9 cellular contexts compared by ENCODE assay signal in the genomic region with DNA sequence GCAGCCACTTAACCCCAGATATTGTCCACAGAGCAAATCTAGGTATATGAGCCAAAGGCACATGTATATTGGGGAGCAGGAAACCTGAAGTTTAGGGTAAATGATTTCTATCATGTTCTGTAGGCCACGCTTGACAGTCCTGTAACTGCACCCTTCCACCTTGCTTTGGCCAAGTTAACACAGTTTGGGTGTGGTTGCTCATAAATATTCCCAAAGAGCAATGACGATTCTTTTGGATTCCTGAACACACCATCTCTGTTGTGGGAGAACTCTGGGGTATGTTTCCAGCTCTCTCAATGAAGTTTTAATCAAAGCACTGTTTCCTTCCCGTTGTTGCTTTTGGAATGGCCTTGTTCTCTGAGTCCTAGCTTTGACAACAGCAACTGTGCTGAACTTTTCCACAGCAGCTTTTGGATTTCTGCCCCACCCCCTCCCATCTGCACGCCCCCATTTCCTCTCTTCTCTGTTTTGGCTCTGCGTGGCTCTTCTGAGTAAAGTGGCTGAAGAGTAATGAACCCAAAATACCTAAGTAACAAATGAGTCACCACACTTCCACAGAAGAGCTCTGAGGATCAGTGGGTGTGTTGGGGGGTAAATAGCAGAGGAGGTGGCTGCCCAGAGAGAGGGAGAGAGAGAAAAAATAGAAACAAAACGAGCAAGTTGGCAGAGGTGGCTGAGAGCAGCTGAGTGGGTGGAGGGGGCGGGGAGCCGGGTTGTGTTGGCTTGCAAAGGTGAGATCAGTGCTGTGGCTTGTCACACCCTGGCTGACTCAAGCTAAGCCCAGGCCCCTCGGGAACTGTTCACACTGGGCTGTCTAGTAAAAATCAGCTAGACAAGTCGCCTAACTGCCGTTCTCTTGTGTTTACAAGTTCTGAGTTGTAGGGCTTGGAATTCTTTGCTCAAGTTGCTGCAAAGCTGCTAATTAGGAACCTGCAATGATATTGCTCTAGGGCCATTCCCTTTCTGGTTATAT. TPM values are rescaled to one million over a fixed set of nuclear protein-coding genes. Genes with fewer than 3 reads are reported as not detected.
DNase-seq lines count a peak whose midpoint lies in the region; ATAC-seq, FAIRE-seq and TF ChIP-seq lines count a peak whose summit lies in the region.
"Had no signal": no experiment of that assay in that cellular context is flagged by ENCODE, and none has a peak within 500 bp of the region (broad histone marks: within the 10 kb centered on the region; RNA-seq: fewer than 3 reads in every experiment).

No MANE protein-coding gene starts in this region.

- peak; percentile 79 for DNase-seq in activated CD4-positive, CD25-positive, alpha-beta regulatory T cell treated with anti-CD3 and anti-CD28 coated beads, Interleukin-2, amount 50 U/mL, for 72 hours
- no peak for DNase-seq in chondrocyte (ENCODE audit: low spot score)
- DNase-seq in right lobe of liver: peak; percentile 60 to 82 (median 69)
- DNase-seq in stimulated activated CD4-positive, alpha-beta T cell treated with anti-CD3 and anti-CD28 coated beads, Interleukin-4, amount 100 ng/mL, for 48 hours (ENCODE audit: low read depth in 2 of 2): peak; percentile 88 to 97
- no peak for DNase-seq in NCI-H510A (lab: John Stamatoyannopoulos, UW)

- TF ChIP-seq CTCF in chondrocyte (IDR thresholded peaks at IDR 0.05): no peak
- TF ChIP-seq CTCF in right lobe of liver (IDR thresholded peaks at IDR 0.05): no peak

- H3K27me3 Mint-ChIP-seq in chondrocyte (ENCODE audit: low read depth): no peaks in the 10 kb centered on the region

- TF ChIP-seq EP300 in Ishikawa (IDR thresholded peaks at IDR 0.05; ENCODE audit: borderline replicate concordance): peak; percentile 32; the same call in 1 of the 2 replicates

- H3K27ac Mint-ChIP-seq in chondrocyte (ENCODE audit: unreplicated experiment): peak overlapping the region; percentile 85

- H3K27me3 ChIP-seq in right lobe of liver: no peaks in the 10 kb centered on the region

- no peaks in the 10 kb centered on the region for H3K36me3 Mint-ChIP-seq in chondrocyte (ENCODE audit: low read depth)

- H3K4me1 Mint-ChIP-seq in chondrocyte (ENCODE audit: low read depth): peaks cover 21% of the 10 kb centered on the region

- H3K36me3 ChIP-seq in right lobe of liver: no peaks in the 10 kb centered on the region

- H3K27ac ChIP-seq in right lobe of liver: peak overlapping the region; percentile 31 to 63 (median 45)

- FAIRE-seq in G401.6 (lab: Jason Lieb, UNC): peak; percentile 98
- FAIRE-seq: islet of Langerhans had no signal

- H3K9me3 ChIP-seq in right lobe of liver: no peaks in the 10 kb centered on the region

- WGBS in right lobe of liver (ENCODE audit: insufficient coverage, low coverage, low lambda C conversion rate, missing lambda C conversion rate): 14% methylated on average over 9 of the region's 11 CpGs

- no peaks in the 10 kb centered on the region for H3K9me3 Mint-ChIP-seq in chondrocyte (ENCODE audit: low read depth)

- H3K4me3 ChIP-seq in right lobe of liver: no peak overlapping the region

- TF ChIP-seq POLR2A in right lobe of liver (IDR thresholded peaks at IDR 0.05): no peak

- intact Hi-C loops in right lobe of liver (cut with DNase I): no loop called here

- H3K4me3 Mint-ChIP-seq in chondrocyte (ENCODE audit: unreplicated experiment): peak overlapping the region; percentile 40

- no peak for TF ChIP-seq RAD21 in Ishikawa (IDR thresholded peaks at IDR 0.05; ENCODE audit: low read depth)

- H3K4me1 ChIP-seq in right lobe of liver: peaks cover 0 to 3% (median 0%) of the 10 kb centered on the region in 4 donors

- peak; percentile 79 for ATAC-seq in GM21737 (IDR thresholded peaks at IDR 0.05; ENCODE audit: unreplicated experiment)
- ATAC-seq in right lobe of liver: peak; percentile 81 to 94 (median 86)

TF ChIP-seq in Ishikawa, 13 proteins besides CTCF, POLR2A, EP300 and RAD21:
- TF ChIP-seq CEBPB (IDR thresholded peaks at IDR 0.05) (no peak), TAF1 (IDR thresholded peaks at IDR 0.05; ENCODE audit: low read depth) (no peak), NFIC (IDR thresholded peaks at IDR 0.05) (peak; percentile 81), EGR1 (IDR thresholded peaks at IDR 0.05) (peak; percentile 93), TEAD4 (IDR thresholded peaks at IDR 0.05) (peak; percentile 30; the same call in 1 of the 2 replicates), CREB1 (IDR thresholded peaks at IDR 0.05; ENCODE audit: low read depth) (no peak), YY1 (IDR thresholded peaks at IDR 0.05; ENCODE audit: low read depth) (no peak), ZBTB7A (IDR thresholded peaks at IDR 0.05; ENCODE audit: low read depth) (no peak), TCF12 (IDR thresholded peaks at IDR 0.05; ENCODE audit: low read depth) (peak; percentile 36; the same call in 1 of the 2 replicates), FOXM1 (IDR thresholded peaks at IDR 0.05; ENCODE audit: borderline replicate concordance, low read depth) (no peak)
- TF ChIP-seq, protein P1, sequence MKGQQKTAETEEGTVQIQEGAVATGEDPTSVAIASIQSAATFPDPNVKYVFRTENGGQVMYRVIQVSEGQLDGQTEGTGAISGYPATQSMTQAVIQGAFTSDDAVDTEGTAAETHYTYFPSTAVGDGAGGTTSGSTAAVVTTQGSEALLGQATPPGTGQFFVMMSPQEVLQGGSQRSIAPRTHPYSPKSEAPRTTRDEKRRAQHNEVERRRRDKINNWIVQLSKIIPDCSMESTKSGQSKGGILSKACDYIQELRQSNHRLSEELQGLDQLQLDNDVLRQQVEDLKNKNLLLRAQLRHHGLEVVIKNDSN (IDR thresholded peaks at IDR 0.05): no peak
- TF ChIP-seq, protein P2, sequence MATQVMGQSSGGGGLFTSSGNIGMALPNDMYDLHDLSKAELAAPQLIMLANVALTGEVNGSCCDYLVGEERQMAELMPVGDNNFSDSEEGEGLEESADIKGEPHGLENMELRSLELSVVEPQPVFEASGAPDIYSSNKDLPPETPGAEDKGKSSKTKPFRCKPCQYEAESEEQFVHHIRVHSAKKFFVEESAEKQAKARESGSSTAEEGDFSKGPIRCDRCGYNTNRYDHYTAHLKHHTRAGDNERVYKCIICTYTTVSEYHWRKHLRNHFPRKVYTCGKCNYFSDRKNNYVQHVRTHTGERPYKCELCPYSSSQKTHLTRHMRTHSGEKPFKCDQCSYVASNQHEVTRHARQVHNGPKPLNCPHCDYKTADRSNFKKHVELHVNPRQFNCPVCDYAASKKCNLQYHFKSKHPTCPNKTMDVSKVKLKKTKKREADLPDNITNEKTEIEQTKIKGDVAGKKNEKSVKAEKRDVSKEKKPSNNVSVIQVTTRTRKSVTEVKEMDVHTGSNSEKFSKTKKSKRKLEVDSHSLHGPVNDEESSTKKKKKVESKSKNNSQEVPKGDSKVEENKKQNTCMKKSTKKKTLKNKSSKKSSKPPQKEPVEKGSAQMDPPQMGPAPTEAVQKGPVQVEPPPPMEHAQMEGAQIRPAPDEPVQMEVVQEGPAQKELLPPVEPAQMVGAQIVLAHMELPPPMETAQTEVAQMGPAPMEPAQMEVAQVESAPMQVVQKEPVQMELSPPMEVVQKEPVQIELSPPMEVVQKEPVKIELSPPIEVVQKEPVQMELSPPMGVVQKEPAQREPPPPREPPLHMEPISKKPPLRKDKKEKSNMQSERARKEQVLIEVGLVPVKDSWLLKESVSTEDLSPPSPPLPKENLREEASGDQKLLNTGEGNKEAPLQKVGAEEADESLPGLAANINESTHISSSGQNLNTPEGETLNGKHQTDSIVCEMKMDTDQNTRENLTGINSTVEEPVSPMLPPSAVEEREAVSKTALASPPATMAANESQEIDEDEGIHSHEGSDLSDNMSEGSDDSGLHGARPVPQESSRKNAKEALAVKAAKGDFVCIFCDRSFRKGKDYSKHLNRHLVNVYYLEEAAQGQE (IDR thresholded peaks at IDR 0.05; ENCODE audit: low read depth): no peak
- TF ChIP-seq, protein P3, sequence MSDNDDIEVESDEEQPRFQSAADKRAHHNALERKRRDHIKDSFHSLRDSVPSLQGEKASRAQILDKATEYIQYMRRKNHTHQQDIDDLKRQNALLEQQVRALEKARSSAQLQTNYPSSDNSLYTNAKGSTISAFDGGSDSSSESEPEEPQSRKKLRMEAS (IDR thresholded peaks at IDR 0.05): 0 out of 2 replicates have a peak, but pooled peaks have one; percentile 18

RNA-seq across cellular contexts. Expression of a gene that starts 26.9 kb away (rescaled TPM):
- total RNA-seq in chondrocyte: 53.5 to 64.0 TPM (median 60.5 TPM) in 3 replicates
- 10 to 100 TPM; 25.9 to 53.8 (median 33.3) TPM for total RNA-seq in right lobe of liver

Comparison
In these comparisons a context has a peak if more than half of its experiments do, and no peak if none do; other contexts are left out.
1. DNase-seq: peak in activated CD4-positive, CD25-positive, alpha-beta regulatory T cell treated with anti-CD3 and anti-CD28 coated beads, Interleukin-2, amount 50 U/mL, for 72 hours (single experiment), right lobe of liver (3 of 3) and stimulated activated CD4-positive, alpha-beta T cell treated with anti-CD3 and anti-CD28 coated beads, Interleukin-4, amount 100 ng/mL, for 48 hours (2 of 2); none in chondrocyte (single experiment) and NCI-H510A (single experiment).